In the genomic region with DNA sequence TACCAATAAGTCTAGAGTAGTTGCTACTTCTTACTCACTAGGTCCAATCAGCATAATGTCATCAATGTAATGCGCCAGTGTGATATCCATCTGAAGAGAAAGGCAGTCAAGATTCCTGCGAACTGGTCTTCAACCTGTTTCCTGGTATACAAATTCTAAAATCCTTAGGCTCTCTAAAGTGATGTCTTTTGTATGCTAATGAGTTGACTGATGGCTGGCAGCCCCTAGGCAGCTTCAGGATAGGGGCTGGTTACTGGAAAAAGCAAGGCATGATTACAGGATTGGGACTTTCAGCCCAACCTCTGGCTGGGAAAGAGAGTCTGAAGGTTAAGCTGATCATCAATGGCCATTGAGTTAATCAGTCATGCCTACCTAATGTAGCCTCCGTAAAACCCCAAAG, we compare ENCODE assay signal across 33 cellular contexts.
"Had no signal": no experiment of that assay in that cellular context is flagged by ENCODE, and none has a peak within 500 bp of the region (broad histone marks: within the 10 kb centered on the region; RNA-seq: fewer than 3 reads in every experiment).

No MANE protein-coding gene starts in this region.

- H3K27me3 Mint-ChIP-seq: activated naive CD4-positive, alpha-beta T cell treated with anti-CD3 and anti-CD28 coated beads, Interleukin-2, amount 10 ng/mL, durations not matched to agents 7 days and 5 days had no signal

- H3K4me3 Mint-ChIP-seq: activated CD4-positive, alpha-beta memory T cell treated with anti-CD3 and anti-CD28 coated beads, Interleukin-2, amount 10 ng/mL, durations not matched to agents 7 days and 5 days; activated CD4-positive, alpha-beta T cell treated with anti-CD3 and anti-CD28 coated beads for 36 hours; activated CD4-positive, alpha-beta T cell treated with anti-CD3 and anti-CD28 coated beads, Interleukin-2, amount 10 ng/mL, durations not matched to agents 7 days and 5 days; activated naive CD4-positive, alpha-beta T cell treated with anti-CD3 and anti-CD28 coated beads, Interleukin-2, amount 10 ng/mL, durations not matched to agents 7 days and 5 days; activated naive CD8-positive, alpha-beta T cell treated with anti-CD3 and anti-CD28 coated beads, Interleukin-2, amount 10 ng/mL, durations not matched to agents 7 days and 5 days; activated T-cell treated with anti-CD3 and anti-CD28 coated beads, Interleukin-2, amount 50 U/mL, for 24 hours; activated T-cell treated with anti-CD3 and anti-CD28 coated beads, Interleukin-2, amount 50 U/mL, for 72 hours; brain; T-helper 17 cell; T-helper 2 cell treated with Interferon-gamma antibody and Interleukin-4, amounts not matched to agents 5 μg/mL and 100 μg/mL, for 36 hours had no signal

- H3K9me3 Mint-ChIP-seq: activated CD4-positive, alpha-beta memory T cell treated with anti-CD3 and anti-CD28 coated beads, Interleukin-2, amount 10 ng/mL, durations not matched to agents 7 days and 5 days; activated naive CD4-positive, alpha-beta T cell treated with anti-CD3 and anti-CD28 coated beads, Interleukin-2, amount 10 ng/mL, durations not matched to agents 7 days and 5 days; activated naive CD8-positive, alpha-beta T cell treated with anti-CD3 and anti-CD28 coated beads, Interleukin-2, amount 10 ng/mL, durations not matched to agents 7 days and 5 days; activated T-cell treated with anti-CD3 and anti-CD28 coated beads, Interleukin-2, amount 50 U/mL, for 24 hours; activated T-cell treated with anti-CD3 and anti-CD28 coated beads, Interleukin-2, amount 50 U/mL, for 72 hours; brain; T-helper 2 cell treated with Interferon-gamma antibody and Interleukin-4, amounts not matched to agents 5 μg/mL and 100 μg/mL, for 36 hours had no signal

- H3K9me3 ChIP-seq: ascending aorta, breast epithelium, colonic mucosa, gastroesophageal sphincter had no signal

- DNase-seq: activated CD4-positive, alpha-beta memory T cell treated with anti-CD3 and anti-CD28 coated beads, Interleukin-2, amount 10 ng/mL, durations not matched to agents 7 days and 5 days; activated CD4-positive, alpha-beta T cell treated with anti-CD3 and anti-CD28 coated beads for 36 hours; activated CD4-positive, alpha-beta T cell treated with anti-CD3 and anti-CD28 coated beads, Interleukin-2, amount 10 ng/mL, durations not matched to agents 7 days and 5 days; activated CD4-positive, alpha-beta T cell treated with anti-CD3 and anti-CD28 coated beads, Interleukin-2, amount 50 U/mL, for 4 hours; activated CD4-positive, CD25-positive, alpha-beta regulatory T cell; activated CD4-positive, CD25-positive, alpha-beta regulatory T cell treated with anti-CD3 and anti-CD28 coated beads, Interleukin-2, amount 50 U/mL, for 72 hours; activated CD8-positive, alpha-beta memory T cell treated with anti-CD3 and anti-CD28 coated beads, Interleukin-2, amount 50 U/mL, for 48 hours; activated gamma-delta T cell; activated naive CD4-positive, alpha-beta T cell; activated naive CD4-positive, alpha-beta T cell treated with anti-CD3 and anti-CD28 coated beads, Interleukin-2, amount 10 ng/mL, durations not matched to agents 7 days and 5 days; activated naive CD8-positive, alpha-beta T cell treated with anti-CD3 and anti-CD28 coated beads, Interleukin-2, amount 10 ng/mL, durations not matched to agents 7 days and 5 days; activated T-cell treated with anti-CD3 and anti-CD28 coated beads for 4 hours; activated T-cell treated with anti-CD3 and anti-CD28 coated beads, Interleukin-2, amount 50 U/mL, for 24 hours; activated T-cell treated with anti-CD3 and anti-CD28 coated beads, Interleukin-2, amount 50 U/mL, for 72 hours; central memory CD4-positive, alpha-beta T cell; cerebellar nuclear complex; colonic mucosa; effector CD8-positive, alpha-beta T cell; foreskin melanocyte; head of caudate nucleus; T-helper 1 cell; T-helper 17 cell; T1000; WERI-Rb-1 had no signal

- H3K36me3 Mint-ChIP-seq: activated naive CD4-positive, alpha-beta T cell treated with anti-CD3 and anti-CD28 coated beads, Interleukin-2, amount 10 ng/mL, durations not matched to agents 7 days and 5 days; activated naive CD4-positive, alpha-beta T cell treated with anti-CD3 and anti-CD28 coated beads, Interleukin-2, amount 50 U/mL, for 72 hours; activated naive CD8-positive, alpha-beta T cell treated with anti-CD3 and anti-CD28 coated beads, Interleukin-2, amount 10 ng/mL, durations not matched to agents 7 days and 5 days; brain had no signal

- H3K4me3 ChIP-seq: ascending aorta, breast epithelium, cardiac muscle cell, colonic mucosa, gastroesophageal sphincter had no signal

- ATAC-seq: activated CD4-positive, alpha-beta T cell treated with anti-CD3 and anti-CD28 coated beads for 36 hours; activated naive CD4-positive, alpha-beta T cell treated with anti-CD3 and anti-CD28 coated beads, Interleukin-2, amount 50 U/mL, for 72 hours; activated T-cell treated with anti-CD3 and anti-CD28 coated beads, Interleukin-2, amount 50 U/mL, for 72 hours; esophagus mucosa; gastroesophageal sphincter; T-helper 17 cell had no signal

- H3K27me3 ChIP-seq: ascending aorta, breast epithelium, cardiac muscle cell, colonic mucosa, gastroesophageal sphincter had no signal

- H3K4me1 Mint-ChIP-seq: activated CD4-positive, alpha-beta memory T cell treated with anti-CD3 and anti-CD28 coated beads, Interleukin-2, amount 10 ng/mL, durations not matched to agents 7 days and 5 days; activated CD4-positive, alpha-beta T cell treated with anti-CD3 and anti-CD28 coated beads for 36 hours; activated CD4-positive, alpha-beta T cell treated with anti-CD3 and anti-CD28 coated beads, Interleukin-2, amount 10 ng/mL, durations not matched to agents 7 days and 5 days; activated naive CD4-positive, alpha-beta T cell treated with anti-CD3 and anti-CD28 coated beads, Interleukin-2, amount 10 ng/mL, durations not matched to agents 7 days and 5 days; activated naive CD8-positive, alpha-beta T cell treated with anti-CD3 and anti-CD28 coated beads, Interleukin-2, amount 10 ng/mL, durations not matched to agents 7 days and 5 days; T-helper 17 cell had no signal

- H3K27ac Mint-ChIP-seq: activated CD4-positive, alpha-beta memory T cell treated with anti-CD3 and anti-CD28 coated beads, Interleukin-2, amount 10 ng/mL, durations not matched to agents 7 days and 5 days; activated CD4-positive, alpha-beta T cell treated with anti-CD3 and anti-CD28 coated beads for 36 hours; activated CD4-positive, alpha-beta T cell treated with anti-CD3 and anti-CD28 coated beads, Interleukin-2, amount 10 ng/mL, durations not matched to agents 7 days and 5 days; activated naive CD4-positive, alpha-beta T cell treated with anti-CD3 and anti-CD28 coated beads, Interleukin-2, amount 10 ng/mL, durations not matched to agents 7 days and 5 days; activated naive CD4-positive, alpha-beta T cell treated with anti-CD3 and anti-CD28 coated beads, Interleukin-2, amount 50 U/mL, for 72 hours; activated naive CD8-positive, alpha-beta T cell treated with anti-CD3 and anti-CD28 coated beads, Interleukin-2, amount 10 ng/mL, durations not matched to agents 7 days and 5 days; activated T-cell treated with anti-CD3 and anti-CD28 coated beads, Interleukin-2, amount 50 U/mL, for 24 hours; activated T-cell treated with anti-CD3 and anti-CD28 coated beads, Interleukin-2, amount 50 U/mL, for 72 hours; brain; T-helper 17 cell; T-helper 2 cell treated with Interferon-gamma antibody and Interleukin-4, amounts not matched to agents 5 μg/mL and 100 μg/mL, for 36 hours had no signal

- H3K27ac ChIP-seq: ascending aorta, breast epithelium, cardiac muscle cell, colonic mucosa, epithelial cell of prostate, gastroesophageal sphincter, WERI-Rb-1 had no signal

- H3K4me1 ChIP-seq: ascending aorta, breast epithelium, colonic mucosa, gastroesophageal sphincter had no signal

- H3K36me3 ChIP-seq: ascending aorta, breast epithelium, cardiac muscle cell, colonic mucosa, gastroesophageal sphincter, WERI-Rb-1 had no signal
